In the genomic region with DNA sequence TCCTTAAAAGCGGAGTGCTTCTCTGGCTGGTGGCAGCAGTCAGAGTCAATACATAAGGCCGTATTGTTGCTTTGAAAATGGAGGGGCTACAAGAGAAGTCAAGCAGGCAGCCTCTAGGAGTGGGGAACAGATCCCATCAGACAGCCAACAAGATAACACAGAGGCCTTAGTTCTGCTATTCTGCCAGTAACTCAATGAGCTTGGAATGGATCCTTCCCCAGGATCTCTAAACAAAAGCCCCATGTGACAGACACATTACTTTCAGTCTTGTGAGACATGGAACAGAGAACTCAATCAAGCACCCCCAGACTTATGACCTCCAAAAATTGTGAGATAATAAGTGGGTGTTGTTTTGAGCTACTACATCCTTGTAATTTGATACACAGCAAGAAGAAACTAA, we compare ENCODE assay signal across 12 cellular contexts.
"Had no signal": no experiment of that assay in that cellular context is flagged by ENCODE, and none has a peak within 500 bp of the region (broad histone marks: within the 10 kb centered on the region; RNA-seq: fewer than 3 reads in every experiment).

No MANE protein-coding gene starts in this region.

- H3K4me1 ChIP-seq: spleen, transverse colon had no signal

- H3K27me3 ChIP-seq: body of pancreas, spleen, transverse colon had no signal

- H3K27ac ChIP-seq: body of pancreas, left ventricle myocardium inferior, spleen, transverse colon had no signal

- H3K4me3 Mint-ChIP-seq: activated naive CD4-positive, alpha-beta T cell treated with anti-CD3 and anti-CD28 coated beads, Interleukin-2, amount 50 U/mL, for 24 hours; central memory CD8-positive, alpha-beta T cell; T-helper 17 cell had no signal

- H3K27me3 Mint-ChIP-seq: activated naive CD4-positive, alpha-beta T cell treated with anti-CD3 and anti-CD28 coated beads, Interleukin-2, amount 50 U/mL, for 24 hours; central memory CD8-positive, alpha-beta T cell; T-helper 17 cell had no signal

- ATAC-seq: body of pancreas, sciatic nerve, T-helper 17 cell had no signal

- DNase-seq: body of pancreas; kidney; left ventricle myocardium inferior; spleen; stimulated activated CD4-positive, alpha-beta T cell treated with anti-CD3 and anti-CD28 coated beads, Interleukin-2, amount 100 ng/mL, for 24 hours; stimulated activated naive CD4-positive, alpha-beta T cell; substantia nigra; T-helper 17 cell; transverse colon had no signal

- H3K9me3 Mint-ChIP-seq: activated naive CD4-positive, alpha-beta T cell treated with anti-CD3 and anti-CD28 coated beads, Interleukin-2, amount 50 U/mL, for 24 hours; central memory CD8-positive, alpha-beta T cell had no signal

- H3K36me3 ChIP-seq: left ventricle myocardium inferior, transverse colon had no signal

- H3K27ac Mint-ChIP-seq: T-helper 17 cell had no signal

- H3K9me3 ChIP-seq: body of pancreas, left ventricle myocardium inferior, spleen, transverse colon had no signal

- H3K4me3 ChIP-seq: body of pancreas, left ventricle myocardium inferior, spleen, transverse colon had no signal
